ENCODE assay signal across 8 cellular contexts in the genomic region with DNA sequence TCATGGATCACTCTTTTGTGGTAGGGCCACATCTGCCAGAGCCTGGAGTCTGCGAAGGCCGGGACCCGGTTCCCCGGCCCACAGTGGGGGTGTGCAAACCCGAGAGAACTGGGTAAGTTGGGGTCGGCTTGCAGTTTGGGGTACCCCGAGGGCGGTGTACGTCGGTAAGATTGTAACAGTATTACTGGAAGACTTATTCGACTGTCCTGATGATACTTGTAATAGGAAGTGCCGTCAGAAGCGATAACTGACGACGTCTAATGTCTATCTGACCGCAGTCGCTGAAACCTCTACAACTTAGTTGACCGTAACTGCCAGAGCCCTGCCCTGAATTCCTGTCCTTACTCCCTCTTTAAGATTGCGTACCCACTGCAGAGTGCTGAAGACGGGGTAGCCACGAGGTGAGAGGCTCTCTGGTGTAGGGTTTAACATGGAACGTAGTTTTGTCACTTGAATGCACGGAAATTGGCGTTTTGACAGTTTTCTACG. TPM values are rescaled to one million over a fixed set of nuclear protein-coding genes. Genes with fewer than 3 reads are reported as not detected.
DNase-seq lines count a peak whose midpoint lies in the region; ATAC-seq and TF ChIP-seq lines count a peak whose summit lies in the region.

No MANE protein-coding gene starts in this region.

- H3K9me3 Mint-ChIP-seq in MCF 10A (ENCODE audit: unreplicated experiment) = no peaks in the 10 kb centered on the region

- H3K9me3 ChIP-seq in right lobe of liver (no peaks in the 10 kb centered on the region), tibial nerve (no peaks in the 10 kb centered on the region)

- peaks cover 62% of the 10 kb centered on the region for H3K36me3 Mint-ChIP-seq in MCF 10A (ENCODE audit: insufficient read depth, unreplicated experiment)

- CTCF ChIA-PET in MCF 10A (lab: Yijun Ruan, JAX) = interaction anchor here (1.0 to 7.2 kb wide), 6 partner anchors 13 to 82 kb away, joined by 5 to 59 read pairs (median 6); no protein-coding TSS in a partner anchor

- H3K4me1 ChIP-seq in right lobe of liver = peaks cover 0 to 48% (median 10%) of the 10 kb centered on the region in 4 donors
- H3K4me1 ChIP-seq in tibial nerve = peaks cover 0 to 56% (median 18%) of the 10 kb centered on the region in 4 donors

- H3K27me3 ChIP-seq in right lobe of liver (no peaks in the 10 kb centered on the region), tibial nerve (no peaks in the 10 kb centered on the region)

- 0% methylated on average over 15 of the region's 25 CpGs for WGBS in right lobe of liver (ENCODE audit: insufficient coverage, low coverage, low lambda C conversion rate, missing lambda C conversion rate)
- WGBS in tibial nerve, 2 donors = 0 to 1% methylated on average over 23 to 25 of the region's 25 CpGs

- TF ChIP-seq POLR2A in right lobe of liver (IDR thresholded peaks at IDR 0.05) (no peak), tibial nerve (IDR thresholded peaks at IDR 0.05) (no peak)

- POLR2A ChIA-PET in MCF 10A (lab: Yijun Ruan, JAX) = interaction anchor here (0.5 to 8.4 kb wide), 30 partner anchors 8 to 846 kb away, joined by 3 to 238 read pairs (median 8); a partner anchor contains a TSS

- TF ChIP-seq CTCF in MCF 10A (IDR thresholded peaks at IDR 0.05; ENCODE audit: unreplicated experiment) (no peak), right lobe of liver (IDR thresholded peaks at IDR 0.05) (no peak), tibial nerve (IDR thresholded peaks at IDR 0.05) (no peak)

- in situ Hi-C loops in KBM-7 (cut with MboI; ENCODE audit: low pct_unique_long_range_greater_than_20kb, low sequenced_read_pairs) = no loop called here

- ATAC-seq in right lobe of liver (peak in 2 of 4 donors; percentile 1 to 3), HG02623 (IDR thresholded peaks at IDR 0.05; ENCODE audit: unreplicated experiment) (no peak)

- H3K4me3 ChIP-seq in right lobe of liver = peak overlapping the region; percentile 83 to 91 (median 86)
- H3K4me3 ChIP-seq in tibial nerve = peak overlapping the region; percentile 66 to 99 (median 80)

- H3K36me3 ChIP-seq in right lobe of liver (peaks cover 0 to 41% (median 11%) of the 10 kb centered on the region in 4 donors), tibial nerve (peaks cover 0 to 36% (median 12%) of the 10 kb centered on the region in 3 donors)

- DNase-seq in NOMO-1 treated with DMSO at 0.1 percent for 48 hours (lab: John Stamatoyannopoulos, UW; ENCODE audit: unreplicated experiment) = peak; percentile 23
- DNase-seq in NOMO-1 (lab: John Stamatoyannopoulos, UW; ENCODE audit: unreplicated experiment in 2 of 2) = no peak
- DNase-seq in KBM-7 = peak; percentile 36
- DNase-seq in MCF 10A (ENCODE audit: unreplicated experiment) = no peak
- DNase-seq in right lobe of liver = no peak
- no peak for DNase-seq in tibial nerve (ENCODE audit: low spot score in 2 of 2)
- DNase-seq in GOT3 (lab: John Stamatoyannopoulos, UW) = no peak

- H3K4me1 Mint-ChIP-seq in MCF 10A (ENCODE audit: insufficient read depth, unreplicated experiment) = peaks cover 21% of the 10 kb centered on the region

- no peak for TF ChIP-seq EP300 in tibial nerve (IDR thresholded peaks at IDR 0.05)

- peak overlapping the region; percentile 99 for H3K27ac Mint-ChIP-seq in MCF 10A (ENCODE audit: low read depth, unreplicated experiment)

- H3K4me3 Mint-ChIP-seq in MCF 10A (ENCODE audit: unreplicated experiment) = peak overlapping the region; percentile 88

- intact Hi-C loops in MCF 10A (cut with micrococcal nuclease) = loop anchor here (2.0 kb wide), 1 partner anchor 59 kb away; a partner anchor contains a TSS
- intact Hi-C loops in right lobe of liver (cut with DNase I) = no loop called here

- H3K27ac ChIP-seq in right lobe of liver (peak overlapping the region; percentile 85 to 91 (median 90)), tibial nerve (peak overlapping the region; percentile 47 to 90 (median 84))

- TSS peak; percentile 64 for BruUV-seq in MCF 10A (replicated peaks; lab: Mats Ljungman, UMichigan)

- no peaks in the 10 kb centered on the region for H3K27me3 Mint-ChIP-seq in MCF 10A (ENCODE audit: insufficient read depth, unreplicated experiment)

RNA-seq across cellular contexts. Expression of a gene that starts 24.0 kb away (rescaled TPM):
- total RNA-seq in MCF 10A (2022) (not detected in 2 replicates), right lobe of liver (1 to 10 TPM; 3.3 to 8.2 (median 4.8) TPM), tibial nerve (10 to 100 TPM; 10.5 to 19.9 (median 16.9) TPM)

RNA-seq across cellular contexts. Expression of a gene that starts 52.6 kb away (rescaled TPM):
- 0.29 and 0.30 TPM in 2 replicates for total RNA-seq in MCF 10A (2022)
- under 1 TPM; 0.12 to 0.62 (median 0.22) TPM for total RNA-seq in right lobe of liver
- 10 to 100 TPM in 1 of 4 donors, 1 to 10 TPM in 3; 2.9 to 10.3 (median 5.4) TPM for total RNA-seq in tibial nerve

RNA-seq across cellular contexts. Expression of a gene that starts 58.5 kb away (rescaled TPM):
- total RNA-seq in MCF 10A (2022) = 626 and 729 TPM in 2 replicates
- 1,000 to 10,000 TPM; 1,045 to 2,319 (median 1,420) TPM for total RNA-seq in right lobe of liver
- total RNA-seq in tibial nerve = 100 to 1,000 TPM; 435 to 666 (median 472) TPM

Comparison
In these comparisons a context has a peak if more than half of its experiments do, and no peak if none do; other contexts are left out.
1. DNase-seq: peak in NOMO-1 treated with DMSO at 0.1 percent for 48 hours (single experiment) and KBM-7 (single experiment); none in NOMO-1 (0 of 2), MCF 10A (single experiment), right lobe of liver (0 of 3), tibial nerve (0 of 2) and GOT3 (single experiment).